In genomic region chr7:64643567-64643966, GRCh38 we compare ENCODE assay signal across 15 cellular contexts.
"Had no signal": no experiment of that assay in that cellular context is flagged by ENCODE, and none has a peak within 500 bp of the region (broad histone marks: within the 10 kb centered on the region; RNA-seq: fewer than 3 reads in every experiment).

No MANE protein-coding gene starts in this region.

- ATAC-seq: left lung; lower lobe of right lung; natural killer cell treated with Interleukin-12 subunit alpha and Interleukin-12 subunit beta and Interleukin-15 and Interleukin-18, amount 100 ng/mL, for 72 hours; right cardiac atrium had no signal

- DNase-seq: activated B cell treated with CpG ODN at 0.5 μM for 24 hours; activated gamma-delta T cell treated with Interleukin-2 at 50 U/mL for 16 hours; activated naive CD4-positive, alpha-beta T cell treated with anti-CD3 and anti-CD28 coated beads, Interleukin-2, amount 50 U/mL, for 16 hours; dermis blood vessel endothelial cell; effector CD4-positive, alpha-beta T cell; left lung; lower lobe of right lung; mesendoderm; posterior cingulate gyrus; right cardiac atrium; spleen; stimulated activated naive CD4-positive, alpha-beta T cell treated with Interleukin-2 at 50 U/mL for 16 hours; testis; transverse colon had no signal
